In genomic region chr11:12318791-12319733, GRCh38 we compare ENCODE assay signal across 11 cellular contexts. TPM values are rescaled to one million over a fixed set of nuclear protein-coding genes. Genes with fewer than 3 reads are reported as not detected.
A peak's percentile ranks its signal among the peaks of the same experiment; 100 is the strongest.
DNase-seq lines count a peak whose midpoint lies in the region; ATAC-seq lines count a peak whose summit lies in the region.
"Had no signal": no experiment of that assay in that cellular context is flagged by ENCODE, and none has a peak within 500 bp of the region (broad histone marks: within the 10 kb centered on the region; RNA-seq: fewer than 3 reads in every experiment).

No MANE protein-coding gene starts in this region.

- DNase-seq in DMS53 (lab: John Stamatoyannopoulos, UW) (peak; percentile 87), NCI-H1436 (lab: John Stamatoyannopoulos, UW) (peak; percentile 92), SK-N-MC (ENCODE audit: low read depth, low spot score) (peak; percentile 99), ecto neural progenitor cell (ENCODE audit: low spot score) (no peak)
- no peak for DNase-seq in activated T-helper 2 cell treated with anti-CD3 and anti-CD28 coated beads, Interferon-gamma antibody, Interleukin-2, Interleukin-4, amounts not matched to agents 10 μg/mL and 5 μg/mL and 100 μg/mL, durations not matched to agents 14 hours and 24 hours and 36 hours (ENCODE audit: low spot score)
- DNase-seq in naive thymus-derived CD8-positive, alpha-beta T cell: no peak
- no peak for DNase-seq in activated naive CD8-positive, alpha-beta T cell treated with anti-CD3 and anti-CD28 coated beads for 36 hours
- DNase-seq: activated naive CD4-positive, alpha-beta T cell treated with anti-CD3 and anti-CD28 coated beads, Interleukin-2, amount 50 U/mL, for 16 hours; hypothalamus had no signal

- peak overlapping the region; percentile 78 for H3K4me3 ChIP-seq in SK-N-MC
- H3K4me3 ChIP-seq in muscle layer of duodenum (ENCODE audit: low read depth in 1 of 2, low read length in 2 of 2): no peak overlapping the region

- H3K36me3 ChIP-seq in SK-N-MC (ENCODE audit: insufficient read depth, low read length) (no peaks in the 10 kb centered on the region), muscle layer of duodenum (ENCODE audit: control insufficient read depth in 1 of 2, insufficient read depth in 2 of 2, low read length in 2 of 2) (no peaks in the 10 kb centered on the region)

- H3K9me3 Mint-ChIP-seq in activated T-helper 2 cell treated with anti-CD3 and anti-CD28 coated beads, Interferon-gamma antibody, Interleukin-2, Interleukin-4, amounts not matched to agents 10 μg/mL and 5 μg/mL and 100 μg/mL, durations not matched to agents 14 hours and 24 hours and 36 hours: peaks cover 5% of the 10 kb centered on the region
- H3K9me3 Mint-ChIP-seq in naive thymus-derived CD8-positive, alpha-beta T cell: peaks cover 0 to 27% (median 10%) of the 10 kb centered on the region in 9 donors
- H3K9me3 Mint-ChIP-seq in activated naive CD8-positive, alpha-beta T cell treated with anti-CD3 and anti-CD28 coated beads for 36 hours: peaks cover 8% of the 10 kb centered on the region

- no peaks in the 10 kb centered on the region for H3K27me3 ChIP-seq in muscle layer of duodenum (ENCODE audit: low read depth, low read length)

- peaks cover 17% of the 10 kb centered on the region; the same call in 1 of the 2 replicates for H3K9me3 ChIP-seq in SK-N-MC (ENCODE audit: low read depth, low read length)
- peaks cover 0 to 11% of the 10 kb centered on the region in 2 donors for H3K9me3 ChIP-seq in muscle layer of duodenum (ENCODE audit: control insufficient read depth in 1 of 2, low read length in 2 of 2)

- POLR2A ChIA-PET in naive thymus-derived CD8-positive, alpha-beta T cell (lab: Charles Lee): no interaction called here

- ATAC-seq in naive thymus-derived CD8-positive, alpha-beta T cell: no peak
- ATAC-seq: Right ventricle myocardium inferior had no signal

- H3K27ac Mint-ChIP-seq in activated T-helper 2 cell treated with anti-CD3 and anti-CD28 coated beads, Interferon-gamma antibody, Interleukin-2, Interleukin-4, amounts not matched to agents 10 μg/mL and 5 μg/mL and 100 μg/mL, durations not matched to agents 14 hours and 24 hours and 36 hours: no peak overlapping the region
- no peak overlapping the region for H3K27ac Mint-ChIP-seq in naive thymus-derived CD8-positive, alpha-beta T cell
- H3K27ac Mint-ChIP-seq in activated naive CD8-positive, alpha-beta T cell treated with anti-CD3 and anti-CD28 coated beads for 36 hours: no peak overlapping the region

- H3K36me3 Mint-ChIP-seq in activated T-helper 2 cell treated with anti-CD3 and anti-CD28 coated beads, Interferon-gamma antibody, Interleukin-2, Interleukin-4, amounts not matched to agents 10 μg/mL and 5 μg/mL and 100 μg/mL, durations not matched to agents 14 hours and 24 hours and 36 hours (ENCODE audit: low read depth): peaks cover 3% of the 10 kb centered on the region
- peaks cover 0 to 18% (median 14%) of the 10 kb centered on the region in 3 donors for H3K36me3 Mint-ChIP-seq in naive thymus-derived CD8-positive, alpha-beta T cell
- H3K36me3 Mint-ChIP-seq in activated naive CD8-positive, alpha-beta T cell treated with anti-CD3 and anti-CD28 coated beads for 36 hours: no peaks in the 10 kb centered on the region

- peak overlapping the region; percentile 68 for H3K9ac ChIP-seq in SK-N-MC (ENCODE audit: insufficient read length)

- H3K27ac ChIP-seq in SK-N-MC (peak overlapping the region; percentile 99), muscle layer of duodenum (ENCODE audit: low read length) (peak overlapping the region; percentile 26)

- intact Hi-C loops in activated T-helper 2 cell treated with anti-CD3 and anti-CD28 coated beads, Interferon-gamma antibody, Interleukin-2, Interleukin-4, amounts not matched to agents 10 μg/mL and 5 μg/mL and 100 μg/mL, durations not matched to agents 14 hours and 24 hours and 36 hours (cut with micrococcal nuclease): no loop called here

- no peak overlapping the region for H3K4me3 Mint-ChIP-seq in activated T-helper 2 cell treated with anti-CD3 and anti-CD28 coated beads, Interferon-gamma antibody, Interleukin-2, Interleukin-4, amounts not matched to agents 10 μg/mL and 5 μg/mL and 100 μg/mL, durations not matched to agents 14 hours and 24 hours and 36 hours (ENCODE audit: low read depth)
- H3K4me3 Mint-ChIP-seq in naive thymus-derived CD8-positive, alpha-beta T cell: no peak overlapping the region
- H3K4me3 Mint-ChIP-seq in activated naive CD8-positive, alpha-beta T cell treated with anti-CD3 and anti-CD28 coated beads for 36 hours: no peak overlapping the region

- H3K27me3 Mint-ChIP-seq in activated T-helper 2 cell treated with anti-CD3 and anti-CD28 coated beads, Interferon-gamma antibody, Interleukin-2, Interleukin-4, amounts not matched to agents 10 μg/mL and 5 μg/mL and 100 μg/mL, durations not matched to agents 14 hours and 24 hours and 36 hours (ENCODE audit: low read depth): no peaks in the 10 kb centered on the region
- peaks cover 0 to 10% (median 0%) of the 10 kb centered on the region in 5 donors for H3K27me3 Mint-ChIP-seq in naive thymus-derived CD8-positive, alpha-beta T cell
- H3K27me3 Mint-ChIP-seq in activated naive CD8-positive, alpha-beta T cell treated with anti-CD3 and anti-CD28 coated beads for 36 hours: peaks cover 4% of the 10 kb centered on the region

- H3K4me1 ChIP-seq in muscle layer of duodenum (ENCODE audit: control insufficient read depth in 1 of 2, insufficient read depth in 2 of 2, low read length in 2 of 2): peaks cover 12 to 25% of the 10 kb centered on the region in 2 donors

- peaks cover 6% of the 10 kb centered on the region for H3K4me1 Mint-ChIP-seq in activated T-helper 2 cell treated with anti-CD3 and anti-CD28 coated beads, Interferon-gamma antibody, Interleukin-2, Interleukin-4, amounts not matched to agents 10 μg/mL and 5 μg/mL and 100 μg/mL, durations not matched to agents 14 hours and 24 hours and 36 hours (ENCODE audit: low read depth)
- H3K4me1 Mint-ChIP-seq in naive thymus-derived CD8-positive, alpha-beta T cell: peaks cover 5 to 15% (median 9%) of the 10 kb centered on the region in 4 donors
- peaks cover 11% of the 10 kb centered on the region for H3K4me1 Mint-ChIP-seq in activated naive CD8-positive, alpha-beta T cell treated with anti-CD3 and anti-CD28 coated beads for 36 hours

RNA-seq across cellular contexts. Expression of gene PARVA, which starts 58.3 kb away (rescaled TPM):
- not detected in 2 replicates for total RNA-seq in activated T-helper 2 cell treated with anti-CD3 and anti-CD28 coated beads, Interferon-gamma antibody, Interleukin-2, Interleukin-4, amounts not matched to agents 10 μg/mL and 5 μg/mL and 100 μg/mL, durations not matched to agents 14 hours and 24 hours and 36 hours
- total RNA-seq in naive thymus-derived CD8-positive, alpha-beta T cell: under 1 TPM; 0.19 to 0.44 TPM
- under 1 TPM in 1 of 3 donors, not detected in 2; 0.26 TPM for polyA plus RNA-seq in naive thymus-derived CD8-positive, alpha-beta T cell
- under 1 TPM in 1 of 2 experiments, not detected in 1; 0.04 TPM for total RNA-seq in activated naive CD8-positive, alpha-beta T cell treated with anti-CD3 and anti-CD28 coated beads for 36 hours

Comparison
In these comparisons a context has a peak if more than half of its experiments do, and no peak if none do; other contexts are left out.
1. DNase-seq: peak in DMS53 (single experiment), NCI-H1436 (single experiment) and SK-N-MC (single experiment); none in ecto neural progenitor cell (single experiment), activated T-helper 2 cell treated with anti-CD3 and anti-CD28 coated beads, Interferon-gamma antibody, Interleukin-2, Interleukin-4, amounts not matched to agents 10 μg/mL and 5 μg/mL and 100 μg/mL, durations not matched to agents 14 hours and 24 hours and 36 hours (single experiment), naive thymus-derived CD8-positive, alpha-beta T cell (0 of 10) and activated naive CD8-positive, alpha-beta T cell treated with anti-CD3 and anti-CD28 coated beads for 36 hours (single experiment).